ENCODE assay signal across 15 cellular contexts in genomic region chr19:29928831-29929230, GRCh38. TPM values are rescaled to one million over a fixed set of nuclear protein-coding genes. Genes with fewer than 3 reads are reported as not detected.
DNase-seq lines count a peak whose midpoint lies in the region; ATAC-seq and TF ChIP-seq lines count a peak whose summit lies in the region.
"Had no signal": no experiment of that assay in that cellular context is flagged by ENCODE, and none has a peak within 500 bp of the region (broad histone marks: within the 10 kb centered on the region; RNA-seq: fewer than 3 reads in every experiment).

No MANE protein-coding gene starts in this region.

- H3K9me3 Mint-ChIP-seq in Caco-2 (ENCODE audit: unreplicated experiment) (peaks cover 6% of the 10 kb centered on the region), endodermal cell (no peaks in the 10 kb centered on the region)
- H3K9me3 Mint-ChIP-seq: activated naive CD8-positive, alpha-beta T cell treated with anti-CD3 and anti-CD28 coated beads, Interleukin-2, amount 10 ng/mL, durations not matched to agents 7 days and 5 days; dendritic cell treated with granulocyte-macrophage colony-stimulating factor and Interleukin-4, amounts not matched to agents 40 ng/mL and 50 ng/mL, for 4 days; natural killer cell treated with Interleukin-12 subunit alpha and Interleukin-12 subunit beta and Interleukin-15 and Interleukin-18, amount 100 ng/mL, for 72 hours had no signal

- no peaks in the 10 kb centered on the region for H3K79me2 ChIP-seq in GM23248 (ENCODE audit: insufficient read depth)

- in situ Hi-C loops in GM23248 (cut with MboI), result no loop called here

- H3K9me3 ChIP-seq in Caco-2 (no peaks in the 10 kb centered on the region), GM23248 (ENCODE audit: low read depth) (no peaks in the 10 kb centered on the region), endodermal cell (ENCODE audit: control insufficient read depth, low read length) (no peaks in the 10 kb centered on the region)

- H3K27ac Mint-ChIP-seq in Caco-2 (ENCODE audit: unreplicated experiment), result no peak overlapping the region
- H3K27ac Mint-ChIP-seq in endodermal cell, result no peak overlapping the region
- H3K27ac Mint-ChIP-seq: activated naive CD8-positive, alpha-beta T cell treated with anti-CD3 and anti-CD28 coated beads, Interleukin-2, amount 10 ng/mL, durations not matched to agents 7 days and 5 days; dendritic cell treated with granulocyte-macrophage colony-stimulating factor and Interleukin-4, amounts not matched to agents 40 ng/mL and 50 ng/mL, for 4 days; natural killer cell treated with Interleukin-12 subunit alpha and Interleukin-12 subunit beta and Interleukin-15 and Interleukin-18, amount 100 ng/mL, for 72 hours had no signal

- peaks cover 3% of the 10 kb centered on the region for H3K27me3 Mint-ChIP-seq in Caco-2 (ENCODE audit: insufficient read depth, unreplicated experiment)
- H3K27me3 Mint-ChIP-seq in endodermal cell (ENCODE audit: insufficient read depth), result no peaks in the 10 kb centered on the region
- H3K27me3 Mint-ChIP-seq: dendritic cell treated with granulocyte-macrophage colony-stimulating factor and Interleukin-4, amounts not matched to agents 40 ng/mL and 50 ng/mL, for 4 days had no signal

- 67 to 86% methylated on average over 1 of the region's 1 CpG for WGBS in GM23248 (ENCODE audit: low coverage in 1 of 2, low lambda C conversion rate in 2 of 2, missing lambda C conversion rate in 2 of 2), 2 experiments
- 75% methylated on average over 1 of the region's 1 CpG; no CpG with 5 or more reads in 1 of the 2 experiments for WGBS in endodermal cell (ENCODE audit: insufficient coverage in 1 of 2, insufficient read length in 1 of 2), 2 experiments

- H3K36me3 ChIP-seq in Caco-2 (ENCODE audit: control insufficient read depth, insufficient read depth, low read length) (no peaks in the 10 kb centered on the region), GM23248 (ENCODE audit: low read depth) (no peaks in the 10 kb centered on the region), endodermal cell (ENCODE audit: control insufficient read depth, insufficient read depth, low read length) (no peaks in the 10 kb centered on the region)
- H3K36me3 ChIP-seq: BLaER1 treated with 17β-estradiol and CSF1 and Interleukin-3, amounts not matched to agents 10 nM and 100 nM had no signal

- POLR2A ChIA-PET in Caco-2 (lab: Charles Lee), result no interaction called here

- H3K36me3 Mint-ChIP-seq in Caco-2 (ENCODE audit: insufficient read depth, unreplicated experiment) (no peaks in the 10 kb centered on the region), endodermal cell (ENCODE audit: low read depth) (no peaks in the 10 kb centered on the region)
- H3K36me3 Mint-ChIP-seq: activated naive CD8-positive, alpha-beta T cell treated with anti-CD3 and anti-CD28 coated beads, Interleukin-2, amount 10 ng/mL, durations not matched to agents 7 days and 5 days; natural killer cell treated with Interleukin-12 subunit alpha and Interleukin-12 subunit beta and Interleukin-15 and Interleukin-18, amount 100 ng/mL, for 72 hours had no signal

- ATAC-seq in GM18508 (IDR thresholded peaks at IDR 0.05; ENCODE audit: insufficient read depth, unreplicated experiment) (peak; percentile 80), GM21367 (IDR thresholded peaks at IDR 0.05; ENCODE audit: unreplicated experiment) (peak; percentile 74), HG02943 (IDR thresholded peaks at IDR 0.05; ENCODE audit: low read depth, unreplicated experiment) (peak; percentile 78)

- no peaks in the 10 kb centered on the region for H3K27me3 ChIP-seq in Caco-2 (replicated peaks; ENCODE audit: control insufficient read depth, insufficient read depth, low read length)
- H3K27me3 ChIP-seq in GM23248 (replicated peaks; ENCODE audit: insufficient read depth), result peaks cover 3% of the 10 kb centered on the region; the same call in 1 of the 2 replicates
- H3K27me3 ChIP-seq in endodermal cell (ENCODE audit: control insufficient read depth, insufficient read depth, low read length, poor library complexity, severe bottlenecking), result no peaks in the 10 kb centered on the region
- H3K27me3 ChIP-seq: BLaER1 treated with 17β-estradiol and CSF1 and Interleukin-3, amounts not matched to agents 10 nM and 100 nM had no signal

- CTCF ChIA-PET in Caco-2 (lab: Charles Lee), result interaction anchor here (0.8 kb wide), 1 partner anchor 13 kb away, joined by 3 read pairs; the partner anchor contains the start of gene URI1

- H3K4me3 Mint-ChIP-seq in Caco-2 (ENCODE audit: unreplicated experiment) (no peak overlapping the region), endodermal cell (no peak overlapping the region)
- H3K4me3 Mint-ChIP-seq: activated naive CD8-positive, alpha-beta T cell treated with anti-CD3 and anti-CD28 coated beads, Interleukin-2, amount 10 ng/mL, durations not matched to agents 7 days and 5 days; dendritic cell treated with granulocyte-macrophage colony-stimulating factor and Interleukin-4, amounts not matched to agents 40 ng/mL and 50 ng/mL, for 4 days; natural killer cell treated with Interleukin-12 subunit alpha and Interleukin-12 subunit beta and Interleukin-15 and Interleukin-18, amount 100 ng/mL, for 72 hours had no signal

- no peaks in the 10 kb centered on the region for H3K9me2 ChIP-seq in GM23248 (ENCODE audit: insufficient read depth)

- intact Hi-C loops in Caco-2 (cut with micrococcal nuclease; ENCODE audit: unreplicated experiment), result no loop called here

- peak; percentile 30 for DNase-seq in NCI-H526 treated with DMSO at 0.1 percent for 48 hours (lab: John Stamatoyannopoulos, UW)
- DNase-seq in mucosa of gallbladder (ENCODE audit: low spot score), result no peak
- DNase-seq in Caco-2, result no peak
- DNase-seq in GM23248, result no peak
- no peak for DNase-seq in endodermal cell
- DNase-seq: activated naive CD8-positive, alpha-beta T cell treated with anti-CD3 and anti-CD28 coated beads, Interleukin-2, amount 10 ng/mL, durations not matched to agents 7 days and 5 days; kidney glomerular epithelial cell; NCI-H2029 had no signal

- H3K4me1 Mint-ChIP-seq in Caco-2 (ENCODE audit: low read depth, unreplicated experiment) (no peaks in the 10 kb centered on the region), endodermal cell (peaks cover 1% of the 10 kb centered on the region)

- H3K4me1 ChIP-seq in Caco-2 (no peaks in the 10 kb centered on the region), GM23248 (ENCODE audit: insufficient read depth) (no peaks in the 10 kb centered on the region), endodermal cell (ENCODE audit: control insufficient read depth, insufficient read depth, low read length) (no peaks in the 10 kb centered on the region)

- no TSS peak for BruUV-seq in Caco-2 (replicated peaks; lab: Mats Ljungman, UMichigan)

- no peak overlapping the region for H3K4me3 ChIP-seq in Caco-2 (ENCODE audit: low read depth, low read length)
- H3K4me3 ChIP-seq in GM23248, result no peak overlapping the region
- H3K4me3 ChIP-seq in endodermal cell (ENCODE audit: low read length), result no peak overlapping the region
- H3K4me3 ChIP-seq: BLaER1 treated with 17β-estradiol and CSF1 and Interleukin-3, amounts not matched to agents 10 nM and 100 nM; smooth muscle cell had no signal

- TF ChIP-seq CTCF in Caco-2 (IDR thresholded peaks at IDR 0.05; ENCODE audit: insufficient read depth in 1 of 2, low read depth in 1 of 2, low read length in 1 of 2, severe bottlenecking in 1 of 2, unreplicated experiment in 1 of 2), result no peak
- TF ChIP-seq CTCF in endodermal cell (conservative IDR thresholded peaks at IDR 0.05), result no peak

- H3F3A ChIP-seq in GM23248 (ENCODE audit: insufficient read depth), result no peaks in the 10 kb centered on the region

- H4K20me1 ChIP-seq in GM23248 (ENCODE audit: insufficient read depth), result no peaks in the 10 kb centered on the region
- H4K20me1 ChIP-seq: BLaER1 treated with 17β-estradiol and CSF1 and Interleukin-3, amounts not matched to agents 10 nM and 100 nM had no signal

- no peak overlapping the region for H2AFZ ChIP-seq in GM23248

- no peak overlapping the region for H3K27ac ChIP-seq in GM23248
- H3K27ac ChIP-seq in endodermal cell (ENCODE audit: low read depth, low read length), result no peak overlapping the region
- H3K27ac ChIP-seq: BLaER1 treated with 17β-estradiol and CSF1 and Interleukin-3, amounts not matched to agents 10 nM and 100 nM had no signal

- H3K9ac ChIP-seq in GM23248 (no peak overlapping the region), endodermal cell (ENCODE audit: extremely low read depth, low read length, poor library complexity, severe bottlenecking) (no peak overlapping the region)
- H3K9ac ChIP-seq: BLaER1 treated with 17β-estradiol and CSF1 and Interleukin-3, amounts not matched to agents 10 nM and 100 nM had no signal

- H3K4me2 ChIP-seq in GM23248 (ENCODE audit: unreplicated experiment), result no peak overlapping the region
- H3K4me2 ChIP-seq: smooth muscle cell had no signal

RNA-seq across cellular contexts. Expression of gene URI1, which starts 13.2 kb away (rescaled TPM):
- 42.5 TPM for total RNA-seq in mucosa of gallbladder
- 53.9 and 59.5 TPM in 2 replicates for total RNA-seq in Caco-2 (2022)
- 58.1 and 58.6 TPM in 2 replicates for total RNA-seq in GM23248 (2014; rRNA removed; shearing (Covaris generic))
- polyA plus RNA-seq in GM23248 (2016; fragmentation: Nextera tagmentation; extraction: Ambion mirVana), result 16.2 and 19.2 TPM in 2 replicates
- 10 to 100 TPM; 49.6 to 59.7 TPM for total RNA-seq in endodermal cell
- polyA plus RNA-seq in endodermal cell (2013, experiment 1 of 2), result 65.3 TPM
- polyA plus RNA-seq in endodermal cell (2013, experiment 2 of 2), result 59.5 TPM
